ENCODE assay signal across 8 cellular contexts in the genomic region with DNA sequence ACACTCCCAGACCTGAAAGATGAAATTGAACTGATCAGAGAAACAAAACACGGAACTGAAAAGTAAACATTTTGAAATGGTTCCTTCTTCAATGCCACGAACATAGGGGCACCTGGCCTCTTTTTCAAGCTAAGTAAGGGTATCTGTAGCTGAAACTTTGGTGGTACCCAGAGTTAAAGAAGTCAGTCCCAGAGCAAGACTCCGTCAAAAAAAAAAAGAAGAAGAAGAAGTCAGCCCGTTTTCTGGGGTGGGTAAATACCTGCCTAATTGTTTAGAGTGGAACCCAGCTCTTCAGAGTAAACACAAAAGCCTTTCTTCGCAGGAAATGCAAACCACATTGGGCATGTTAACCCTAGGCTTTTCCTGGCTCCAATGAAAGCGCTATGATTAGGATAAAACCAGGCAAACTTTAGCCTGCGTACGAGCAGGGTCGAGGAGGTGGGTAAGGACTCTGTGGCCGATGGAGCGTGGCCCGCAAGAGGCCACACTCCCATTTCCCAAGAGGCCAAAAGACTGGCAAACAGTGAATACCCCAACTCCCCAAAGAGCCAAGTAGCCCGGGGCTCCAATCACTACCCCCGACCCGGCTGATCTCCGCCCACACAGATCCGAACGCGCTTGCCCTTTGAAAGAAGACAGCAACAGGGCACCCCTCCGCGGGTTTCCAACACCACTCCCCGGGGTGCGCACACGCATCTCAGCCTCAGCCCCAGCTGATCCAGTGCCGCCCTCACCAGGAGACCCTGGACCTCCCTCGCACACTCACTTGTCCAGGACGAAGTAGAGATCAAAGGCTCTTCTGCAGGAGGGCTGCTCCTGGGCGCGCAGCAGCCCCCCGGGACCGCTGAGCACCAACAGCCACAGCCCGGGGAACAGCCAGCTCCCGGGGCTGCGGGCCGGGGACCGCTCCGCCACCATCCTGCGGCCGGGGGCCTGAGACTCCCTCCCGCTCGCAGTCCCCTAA. TPM values are rescaled to one million over a fixed set of nuclear protein-coding genes. Genes with fewer than 3 reads are reported as not detected.
DNase-seq lines count a peak whose midpoint lies in the region; ATAC-seq and TF ChIP-seq lines count a peak whose summit lies in the region.

No MANE protein-coding gene starts in this region.

- H3K23ac ChIP-seq in trophoblast cell (ENCODE audit: low read length): no peak overlapping the region

- peak; percentile 35 for ATAC-seq in GM19023 (IDR thresholded peaks at IDR 0.05; ENCODE audit: unreplicated experiment)
- peak; percentile 27 for ATAC-seq in HG03135 (IDR thresholded peaks at IDR 0.05; ENCODE audit: unreplicated experiment)

- WGBS in trophoblast cell (ENCODE audit: extremely low coverage, insufficient coverage, insufficient read length): no CpG with 5 or more reads among the region's 41 CpGs

- POLR2A ChIA-PET in AG04450 (lab: Yijun Ruan, JAX): interaction anchor here (1.3 to 2.3 kb wide), 5 partner anchors 35 to 195 kb away, joined by 3 to 25 read pairs (median 4); a partner anchor contains a TSS

- peak overlapping the region; percentile 91 for H3K14ac ChIP-seq in trophoblast cell (ENCODE audit: low read length)

- H3K9me3 ChIP-seq in AG04450 (ENCODE audit: control insufficient read depth, insufficient read depth, low read length) (peaks cover 4% of the 10 kb centered on the region; the same call in 1 of the 2 replicates), Peyer's patch (no peaks in the 10 kb centered on the region), trophoblast cell (ENCODE audit: insufficient read depth, low read depth, low read length) (no peaks in the 10 kb centered on the region)

- peak overlapping the region; percentile 88 for H2BK120ac ChIP-seq in trophoblast cell (ENCODE audit: insufficient read depth, low read length, poor library complexity)

- peak overlapping the region; percentile 81 for H2BK5ac ChIP-seq in trophoblast cell (ENCODE audit: low read depth, low read length, poor library complexity)

- H3K27ac ChIP-seq in AG04450 (ENCODE audit: low read depth, low read length) (peak overlapping the region; percentile 85), Peyer's patch (peak overlapping the region; percentile 90 to 96 (median 90)), trophoblast cell (ENCODE audit: low read depth, low read length) (peak overlapping the region; percentile 95)

- H3K9ac ChIP-seq in trophoblast cell (ENCODE audit: low read length): peak overlapping the region; percentile 97

- peak overlapping the region; percentile 90 for H4K91ac ChIP-seq in trophoblast cell (ENCODE audit: low read depth, low read length)

- CTCF ChIA-PET in AG04450 (lab: Charles Lee): interaction anchor here (0.5 to 1.4 kb wide), 3 partner anchors 26 to 141 kb away, joined by 3 to 5 read pairs (median 3); no protein-coding TSS in a partner anchor

- H4K12ac ChIP-seq in trophoblast cell (ENCODE audit: low read depth, low read length): peak overlapping the region; percentile 93

- peaks cover 8% of the 10 kb centered on the region for H3K79me2 ChIP-seq in trophoblast cell (ENCODE audit: control insufficient read depth, insufficient read depth, low read length, poor library complexity)

- H3K4ac ChIP-seq in trophoblast cell (ENCODE audit: low read depth, low read length): peak overlapping the region; percentile 56

- peak overlapping the region; percentile 80 for H2AFZ ChIP-seq in trophoblast cell (ENCODE audit: insufficient read depth, low read length, poor library complexity)

- no peak for DNase-seq in AG04450 (ENCODE audit: low read depth, low spot score)
- peak; percentile 71 to 77 (median 73) for DNase-seq in Peyer's patch
- DNase-seq in activated gamma-delta T cell (lab: John Stamatoyannopoulos, UW): peak; percentile 17
- peak; percentile 49 for DNase-seq in glomerular visceral epithelial cell (ENCODE audit: extremely low spot score)
- DNase-seq in trophoblast cell: peak in 1 of 2 donors; percentile 43
- DNase-seq in DMS79 treated with DMSO at 0.1 percent for 48 hours (lab: John Stamatoyannopoulos, UW): no peak

- H3K4me3 ChIP-seq in AG04450 (ENCODE audit: low read depth, low read length): peak overlapping the region; percentile 83
- H3K4me3 ChIP-seq in Peyer's patch: peak overlapping the region; percentile 73 to 96 (median 74)
- H3K4me3 ChIP-seq in trophoblast cell (ENCODE audit: low read depth, low read length): peak overlapping the region; percentile 88

- H3K79me1 ChIP-seq in trophoblast cell (ENCODE audit: low read length): peaks cover 9% of the 10 kb centered on the region

- H2BK12ac ChIP-seq in trophoblast cell (ENCODE audit: low read length): peak overlapping the region; percentile 74

- peak overlapping the region; percentile 88 for H3K4me2 ChIP-seq in trophoblast cell (ENCODE audit: low read length)

- TF ChIP-seq CTCF in AG04450 (IDR thresholded peaks at IDR 0.05; ENCODE audit: low read depth, low read length) (no peak), Peyer's patch (IDR thresholded peaks at IDR 0.05) (no peak)

- H3K18ac ChIP-seq in trophoblast cell (ENCODE audit: low read length): peak overlapping the region; percentile 91

- H4K8ac ChIP-seq in trophoblast cell (ENCODE audit: low read depth, low read length): peak overlapping the region; percentile 88

- H3K36me3 ChIP-seq in Peyer's patch (peaks cover 0 to 17% (median 0%) of the 10 kb centered on the region in 3 donors), trophoblast cell (ENCODE audit: control insufficient read depth in 1 of 2, insufficient read depth in 2 of 2, low read length in 2 of 2) (peaks cover 0 to 3% of the 10 kb centered on the region in 2 experiments)

- H3K4me1 ChIP-seq in Peyer's patch (peaks cover 0 to 23% (median 0%) of the 10 kb centered on the region in 4 donors), trophoblast cell (ENCODE audit: control insufficient read depth in 1 of 2, insufficient read depth in 2 of 2, low read length in 2 of 2) (peaks cover 0 to 2% of the 10 kb centered on the region in 2 experiments)

- H3K27me3 ChIP-seq in AG04450 (ENCODE audit: control insufficient read depth, insufficient read depth, low read length) (no peaks in the 10 kb centered on the region), Peyer's patch (no peaks in the 10 kb centered on the region), trophoblast cell (ENCODE audit: insufficient read depth, low read length) (peaks cover 2% of the 10 kb centered on the region)

- no peak overlapping the region for H2AK5ac ChIP-seq in trophoblast cell (ENCODE audit: low read length)

- no peak for TF ChIP-seq POLR2A in Peyer's patch (IDR thresholded peaks at IDR 0.05)

RNA-seq across cellular contexts. Expression of a gene that starts 1.1 kb away (rescaled TPM):
- polyA plus RNA-seq in AG04450 (2011; rRNA removed): 87.7 and 105 TPM in 2 replicates
- 38.8 and 65.1 TPM in 2 replicates for polyA minus RNA-seq in AG04450 (2011; rRNA and poly(A)+ RNA removed)
- 10 to 100 TPM; 33.5 to 57.8 (median 47.3) TPM for total RNA-seq in Peyer's patch
- polyA plus RNA-seq in trophoblast cell (2013): 8.8 and 9.2 TPM in 2 replicates

Comparison
In these comparisons a context has a peak if more than half of its experiments do, and no peak if none do; other contexts are left out.
1. DNase-seq: peak in Peyer's patch (3 of 3), activated gamma-delta T cell (single experiment) and glomerular visceral epithelial cell (single experiment); none in AG04450 (single experiment) and DMS79 treated with DMSO at 0.1 percent for 48 hours (single experiment).
2. Peak in every context shown above with its lines, with median percentiles within 50 percentile points of each other: H3K27ac ChIP-seq and H3K4me3 ChIP-seq.